Comparison of ENCODE assay signal across 19 cellular contexts in the genomic region with DNA sequence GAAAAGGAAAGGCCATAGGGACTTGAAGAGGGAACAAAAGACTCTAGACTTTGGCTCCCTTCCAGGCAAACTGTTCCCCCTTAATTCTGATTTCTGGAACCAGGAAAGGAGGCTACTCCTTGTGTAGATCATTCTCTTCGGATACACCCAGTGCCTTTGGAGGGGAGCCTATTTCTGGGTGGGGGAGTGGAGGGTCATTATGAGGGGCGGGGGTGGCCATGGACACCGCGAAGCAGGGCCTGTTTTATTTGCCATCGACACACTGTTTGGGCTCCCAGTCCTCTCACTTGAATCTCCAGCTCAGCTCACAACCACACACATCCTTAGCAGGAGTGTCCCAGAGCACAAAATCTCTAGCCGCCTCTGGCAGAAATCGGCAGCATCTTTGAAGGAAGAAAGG.
DNase-seq lines count a peak whose midpoint lies in the region; ATAC-seq and TF ChIP-seq lines count a peak whose summit lies in the region.
"Had no signal": no experiment of that assay in that cellular context is flagged by ENCODE, and none has a peak within 500 bp of the region (broad histone marks: within the 10 kb centered on the region; RNA-seq: fewer than 3 reads in every experiment).

No MANE protein-coding gene starts in this region.

- no peaks in the 10 kb centered on the region for H3K36me3 Mint-ChIP-seq in activated CD8-positive, alpha-beta T cell treated with anti-CD3 and anti-CD28 coated beads, Interleukin-2, amount 10 ng/mL, durations not matched to agents 7 days and 5 days (ENCODE audit: low read depth)
- H3K36me3 Mint-ChIP-seq in activated CD8-positive, alpha-beta T cell treated with anti-CD3 and anti-CD28 coated beads for 36 hours (ENCODE audit: low read depth): no peaks in the 10 kb centered on the region
- H3K36me3 Mint-ChIP-seq: CD4-positive, CD25-positive, alpha-beta regulatory T cell; CD8-positive, alpha-beta memory T cell had no signal

- peaks cover 15% of the 10 kb centered on the region for H3K27me3 Mint-ChIP-seq in activated CD8-positive, alpha-beta T cell treated with anti-CD3 and anti-CD28 coated beads, Interleukin-2, amount 10 ng/mL, durations not matched to agents 7 days and 5 days (ENCODE audit: low read depth)
- peaks cover 10% of the 10 kb centered on the region for H3K27me3 Mint-ChIP-seq in activated CD8-positive, alpha-beta T cell treated with anti-CD3 and anti-CD28 coated beads for 36 hours

- ATAC-seq in activated CD8-positive, alpha-beta T cell treated with anti-CD3 and anti-CD28 coated beads, Interleukin-2, amount 10 ng/mL, durations not matched to agents 7 days and 5 days: no peak
- no peak for ATAC-seq in activated CD8-positive, alpha-beta T cell treated with anti-CD3 and anti-CD28 coated beads for 36 hours
- ATAC-seq in heart right ventricle: no peak
- ATAC-seq in HG02759 (IDR thresholded peaks at IDR 0.05; ENCODE audit: unreplicated experiment): no peak

- peak; percentile 7 for DNase-seq in activated CD8-positive, alpha-beta T cell treated with anti-CD3 and anti-CD28 coated beads, Interleukin-2, amount 10 ng/mL, durations not matched to agents 7 days and 5 days
- no peak for DNase-seq in activated CD8-positive, alpha-beta T cell treated with anti-CD3 and anti-CD28 coated beads for 36 hours
- peak; percentile 67 for DNase-seq in HT-29 (ENCODE audit: low spot score)
- peak; percentile 28 for DNase-seq in spleen
- no peak for DNase-seq in heart right ventricle
- DNase-seq in ACHN: no peak
- DNase-seq: BE2C; C1 segment of cervical spinal cord; CD4-positive, CD25-positive, alpha-beta regulatory T cell; CD8-positive, alpha-beta memory T cell; COR-L47; DMS153; DMS79; GDM1; GM23248; HCEC 1CT; IMR-90 had no signal

- no peak overlapping the region for H3K4me3 Mint-ChIP-seq in activated CD8-positive, alpha-beta T cell treated with anti-CD3 and anti-CD28 coated beads, Interleukin-2, amount 10 ng/mL, durations not matched to agents 7 days and 5 days
- H3K4me3 Mint-ChIP-seq in activated CD8-positive, alpha-beta T cell treated with anti-CD3 and anti-CD28 coated beads for 36 hours: no peak overlapping the region
- H3K4me3 Mint-ChIP-seq: CD4-positive, CD25-positive, alpha-beta regulatory T cell; CD8-positive, alpha-beta memory T cell had no signal

- H3K27ac ChIP-seq in spleen: no peak overlapping the region
- H3K27ac ChIP-seq in heart right ventricle: no peak overlapping the region
- H3K27ac ChIP-seq: GM23248, HL-60 had no signal

- 87 to 93% (median 90%) methylated on average over 7 of the region's 7 CpGs for WGBS in spleen, 5 donors
- 85 to 94% methylated on average over 7 of the region's 7 CpGs for WGBS in heart right ventricle, 2 donors

- H3K4me3 ChIP-seq in spleen (no peak overlapping the region), heart right ventricle (no peak overlapping the region)
- H3K4me3 ChIP-seq: GM23248 had no signal

- H3K4me1 ChIP-seq in spleen (no peaks in the 10 kb centered on the region), heart right ventricle (no peaks in the 10 kb centered on the region)
- H3K4me1 ChIP-seq: BE2C had no signal

- no peaks in the 10 kb centered on the region for H3K9me3 Mint-ChIP-seq in activated CD8-positive, alpha-beta T cell treated with anti-CD3 and anti-CD28 coated beads, Interleukin-2, amount 10 ng/mL, durations not matched to agents 7 days and 5 days (ENCODE audit: insufficient read depth)
- no peaks in the 10 kb centered on the region for H3K9me3 Mint-ChIP-seq in activated CD8-positive, alpha-beta T cell treated with anti-CD3 and anti-CD28 coated beads for 36 hours

- no peaks in the 10 kb centered on the region for H3K9me3 ChIP-seq in spleen
- H3K9me3 ChIP-seq in heart right ventricle: no peaks in the 10 kb centered on the region
- H3K9me3 ChIP-seq: BE2C had no signal

- CTCF ChIA-PET in activated CD8-positive, alpha-beta T cell treated with anti-CD3 and anti-CD28 coated beads, Interleukin-2, amount 10 ng/mL, durations not matched to agents 7 days and 5 days (lab: Charles Lee): no interaction called here
- CTCF ChIA-PET in activated CD8-positive, alpha-beta T cell treated with anti-CD3 and anti-CD28 coated beads for 36 hours (lab: Charles Lee): no interaction called here

- H3K4me1 Mint-ChIP-seq in activated CD8-positive, alpha-beta T cell treated with anti-CD3 and anti-CD28 coated beads, Interleukin-2, amount 10 ng/mL, durations not matched to agents 7 days and 5 days (ENCODE audit: low read depth): peaks cover 14% of the 10 kb centered on the region
- peaks cover 9% of the 10 kb centered on the region for H3K4me1 Mint-ChIP-seq in activated CD8-positive, alpha-beta T cell treated with anti-CD3 and anti-CD28 coated beads for 36 hours (ENCODE audit: low read depth)

- POLR2A ChIA-PET in activated CD8-positive, alpha-beta T cell treated with anti-CD3 and anti-CD28 coated beads, Interleukin-2, amount 10 ng/mL, durations not matched to agents 7 days and 5 days (lab: Charles Lee): no interaction called here
- POLR2A ChIA-PET in activated CD8-positive, alpha-beta T cell treated with anti-CD3 and anti-CD28 coated beads for 36 hours (lab: Charles Lee): no interaction called here

- H3K27ac Mint-ChIP-seq in activated CD8-positive, alpha-beta T cell treated with anti-CD3 and anti-CD28 coated beads, Interleukin-2, amount 10 ng/mL, durations not matched to agents 7 days and 5 days: no peak overlapping the region
- no peak overlapping the region for H3K27ac Mint-ChIP-seq in activated CD8-positive, alpha-beta T cell treated with anti-CD3 and anti-CD28 coated beads for 36 hours
- H3K27ac Mint-ChIP-seq: CD4-positive, CD25-positive, alpha-beta regulatory T cell; CD8-positive, alpha-beta memory T cell had no signal

- no peak for TF ChIP-seq POLR2A in spleen (IDR thresholded peaks at IDR 0.05)

- intact Hi-C loops in activated CD8-positive, alpha-beta T cell treated with anti-CD3 and anti-CD28 coated beads for 36 hours (cut with micrococcal nuclease): no loop called here
- intact Hi-C loops in spleen (cut with DNase I; ENCODE audit: low total_unique reads): no loop called here
- intact Hi-C loops in heart right ventricle (cut with DNase I): no loop called here

- no peak for TF ChIP-seq CTCF in activated CD8-positive, alpha-beta T cell treated with anti-CD3 and anti-CD28 coated beads for 36 hours (IDR thresholded peaks at IDR 0.05)
- no peak for TF ChIP-seq CTCF in spleen (IDR thresholded peaks at IDR 0.05 in 8 of 11, conservative IDR thresholded peaks at IDR 0.05 in 3 of 11)
- no peak for TF ChIP-seq CTCF in heart right ventricle (IDR thresholded peaks at IDR 0.05)

- H3K27me3 ChIP-seq in spleen (replicated peaks in 1 of 7): peaks cover 0 to 18% (median 0%) of the 10 kb centered on the region in 7 donors
- H3K27me3 ChIP-seq in heart right ventricle: peaks cover 0 to 35% (median 14%) of the 10 kb centered on the region in 7 donors

- H3K36me3 ChIP-seq in spleen (no peaks in the 10 kb centered on the region), heart right ventricle (no peaks in the 10 kb centered on the region)
- H3K36me3 ChIP-seq: BE2C had no signal

- in situ Hi-C loops in ACHN (cut with HindIII; ENCODE audit: low pct_ligation_motif_present, low pct_unique_long_range_greater_than_20kb, low sequenced_read_pairs): no loop called here

Comparison
In these comparisons a context has a peak if more than half of its experiments do, and no peak if none do; other contexts are left out.
1. DNase-seq: peak in activated CD8-positive, alpha-beta T cell treated with anti-CD3 and anti-CD28 coated beads, Interleukin-2, amount 10 ng/mL, durations not matched to agents 7 days and 5 days (single experiment), HT-29 (single experiment) and spleen (single experiment); none in activated CD8-positive, alpha-beta T cell treated with anti-CD3 and anti-CD28 coated beads for 36 hours (single experiment), heart right ventricle (0 of 2) and ACHN (single experiment).